Comparison of ENCODE assay signal across 7 cellular contexts in genomic region chr14:61470261-61470953, GRCh38.
DNase-seq lines count a peak whose midpoint lies in the region; TF ChIP-seq lines count a peak whose summit lies in the region.

No MANE protein-coding gene starts in this region.

- H3K4me1 ChIP-seq in ascending aorta = peaks cover 4 to 16% of the 10 kb centered on the region in 2 donors
- peaks cover 0 to 34% (median 18%) of the 10 kb centered on the region in 4 donors for H3K4me1 ChIP-seq in tibial nerve

- TF ChIP-seq CTCF in ascending aorta (IDR thresholded peaks at IDR 0.05) = peak in 1 of 3 experiments; percentile 3
- peak; percentile 43 for TF ChIP-seq CTCF in kidney epithelial cell (IDR thresholded peaks at IDR 0.05; ENCODE audit: insufficient read depth, low read length, poor library complexity, severe bottlenecking)
- TF ChIP-seq CTCF in tibial nerve (IDR thresholded peaks at IDR 0.05) = no peak

- intact Hi-C loops in ascending aorta (cut with DNase I) = no loop called here

- 14 to 18% methylated on average over 13 of the region's 13 CpGs for WGBS in tibial nerve, 2 donors

- H3K27me3 ChIP-seq in ascending aorta = no peaks in the 10 kb centered on the region
- no peaks in the 10 kb centered on the region for H3K27me3 ChIP-seq in kidney epithelial cell (ENCODE audit: control insufficient read depth, insufficient read depth, low read length)
- no peaks in the 10 kb centered on the region for H3K27me3 ChIP-seq in tibial nerve

- TF ChIP-seq POLR2A in tibial nerve (IDR thresholded peaks at IDR 0.05) = no peak

- peak; percentile 71 for DNase-seq in GM04504 (ENCODE audit: low read depth)
- peak; percentile 18 for DNase-seq in NCI-H2081 treated with DMSO at 0.1 percent for 48 hours (lab: John Stamatoyannopoulos, UW)
- DNase-seq in ascending aorta (ENCODE audit: low spot score in 2 of 2) = no peak
- peak; percentile 66 for DNase-seq in kidney epithelial cell (ENCODE audit: low read depth)
- no peak for DNase-seq in tibial nerve (ENCODE audit: low spot score in 2 of 2)
- DNase-seq in LoVo (ENCODE audit: low spot score) = no peak
- no peak for DNase-seq in SHP77 treated with DMSO at 0.1 percent for 48 hours (lab: John Stamatoyannopoulos, UW)

- no peak for TF ChIP-seq EP300 in tibial nerve (IDR thresholded peaks at IDR 0.05)

- peak overlapping the region; percentile 7 to 60 for H3K27ac ChIP-seq in ascending aorta
- H3K27ac ChIP-seq in tibial nerve = peak overlapping the region in 3 of 4 donors; percentile 47 to 78 (median 71)

- H3K9me3 ChIP-seq in ascending aorta (no peaks in the 10 kb centered on the region), tibial nerve (no peaks in the 10 kb centered on the region)

- H3K4me3 ChIP-seq in ascending aorta (no peak overlapping the region), kidney epithelial cell (ENCODE audit: low read depth, low read length) (no peak overlapping the region), tibial nerve (peak overlapping the region in 1 of 4 donors; percentile 30)

- H3K36me3 ChIP-seq in ascending aorta (no peaks in the 10 kb centered on the region), kidney epithelial cell (ENCODE audit: control insufficient read depth, insufficient read depth, low read length) (no peaks in the 10 kb centered on the region), tibial nerve (no peaks in the 10 kb centered on the region)

Comparison
In these comparisons a context has a peak if more than half of its experiments do, and no peak if none do; other contexts are left out.
1. DNase-seq: peak in GM04504 (single experiment), NCI-H2081 treated with DMSO at 0.1 percent for 48 hours (single experiment) and kidney epithelial cell (single experiment); none in ascending aorta (0 of 2), tibial nerve (0 of 2), LoVo (single experiment) and SHP77 treated with DMSO at 0.1 percent for 48 hours (single experiment).